21 cellular contexts compared by ENCODE assay signal in the genomic region with DNA sequence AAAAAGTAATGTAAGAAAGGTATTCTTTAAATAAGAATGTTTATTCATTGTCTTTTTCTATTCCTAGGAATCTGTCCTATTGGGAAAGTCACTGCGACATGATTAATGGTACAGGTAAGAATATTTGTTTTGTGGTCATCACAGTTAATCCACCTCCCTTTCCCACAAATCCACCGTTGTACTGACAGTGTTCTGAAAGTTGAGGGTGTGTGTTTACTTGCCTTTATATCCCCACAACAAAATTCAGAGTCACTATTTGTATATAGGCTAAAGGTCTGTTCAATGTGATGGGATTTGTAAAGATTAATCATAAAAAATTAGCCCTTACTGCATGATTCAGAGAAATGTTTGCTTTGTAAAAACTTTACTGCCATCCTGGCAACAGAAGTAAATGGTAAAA. TPM values are rescaled to one million over a fixed set of nuclear protein-coding genes. Genes with fewer than 3 reads are reported as not detected.
DNase-seq lines count a peak whose midpoint lies in the region; ATAC-seq and TF ChIP-seq lines count a peak whose summit lies in the region.
"Had no signal": no experiment of that assay in that cellular context is flagged by ENCODE, and none has a peak within 500 bp of the region (broad histone marks: within the 10 kb centered on the region; RNA-seq: fewer than 3 reads in every experiment).

No MANE protein-coding gene starts in this region.

- no peaks in the 10 kb centered on the region for H4K20me1 ChIP-seq in PC-9 (ENCODE audit: insufficient read depth)

- CTCF ChIA-PET in PC-9 (lab: Charles Lee) = no interaction called here
- CTCF ChIA-PET in activated CD8-positive, alpha-beta memory T cell treated with anti-CD3 and anti-CD28 coated beads, Interleukin-2, amount 10 ng/mL, durations not matched to agents 7 days and 5 days (lab: Charles Lee) = no interaction called here

- no peak for DNase-seq in left ventricle myocardium inferior
- DNase-seq in cardiac septum (ENCODE audit: low spot score) = no peak
- DNase-seq in PC-9 = peak in 1 of 2 experiments; percentile 80
- DNase-seq in epithelial cell of esophagus (ENCODE audit: low read depth) = peak; percentile 60
- no peak for DNase-seq in lower lobe of right lung
- DNase-seq in activated CD8-positive, alpha-beta memory T cell treated with anti-CD3 and anti-CD28 coated beads, Interleukin-2, amount 10 ng/mL, durations not matched to agents 7 days and 5 days = no peak
- DNase-seq in stimulated activated CD4-positive, alpha-beta T cell treated with anti-CD3 and anti-CD28 coated beads, Interleukin-2, amount 100 ng/mL, for 48 hours = no peak
- DNase-seq: Caco-2; CD8-positive, alpha-beta T cell; NCI-H1092 treated with DMSO at 0.1 percent for 48 hours; NCI-H1436; NCI-H187; NCI-H2081 treated with DMSO at 0.1 percent for 48 hours; NCI-H526; SK-N-SH had no signal

- H3K9me3 ChIP-seq in left ventricle myocardium inferior (replicated peaks) = no peaks in the 10 kb centered on the region
- H3K9me3 ChIP-seq in PC-9 (ENCODE audit: insufficient read depth, low read depth) = no peaks in the 10 kb centered on the region
- H3K9me3 ChIP-seq in lower lobe of right lung = no peaks in the 10 kb centered on the region
- H3K9me3 ChIP-seq: Caco-2, SK-N-SH had no signal

- TF ChIP-seq CTCF in left ventricle myocardium inferior (IDR thresholded peaks at IDR 0.05; ENCODE audit: borderline replicate concordance) = no peak
- TF ChIP-seq CTCF in PC-9 (conservative IDR thresholded peaks at IDR 0.05) = no peak
- no peak for TF ChIP-seq CTCF in epithelial cell of esophagus (IDR thresholded peaks at IDR 0.05; ENCODE audit: insufficient read depth, low read depth, low read length, missing control alignments)
- no peak for TF ChIP-seq CTCF in lower lobe of right lung (IDR thresholded peaks at IDR 0.05)

- no peaks in the 10 kb centered on the region for H3K79me2 ChIP-seq in PC-9 (ENCODE audit: low read depth)

- no TSS peak for BruUV-seq in PC-9 (replicated peaks; lab: Mats Ljungman, UMichigan)

- H2AFZ ChIP-seq in PC-9 = no peak overlapping the region

- H3K36me3 ChIP-seq in left ventricle myocardium inferior (peaks cover 100% of the 10 kb centered on the region), PC-9 (ENCODE audit: low read depth) (no peaks in the 10 kb centered on the region), lower lobe of right lung (peaks cover 12% of the 10 kb centered on the region)

- no peaks in the 10 kb centered on the region for H3K9me3 Mint-ChIP-seq in activated CD8-positive, alpha-beta memory T cell treated with anti-CD3 and anti-CD28 coated beads, Interleukin-2, amount 10 ng/mL, durations not matched to agents 7 days and 5 days (ENCODE audit: low read depth)
- H3K9me3 Mint-ChIP-seq: CD8-positive, alpha-beta T cell; IgD-negative memory B cell had no signal

- peak overlapping the region; percentile 45 for H3K4me2 ChIP-seq in PC-9
- H3K4me2 ChIP-seq: KMS-11, SK-N-SH had no signal

- no peaks in the 10 kb centered on the region for H3K4me1 Mint-ChIP-seq in activated CD8-positive, alpha-beta memory T cell treated with anti-CD3 and anti-CD28 coated beads, Interleukin-2, amount 10 ng/mL, durations not matched to agents 7 days and 5 days
- H3K4me1 Mint-ChIP-seq: B cell, IgD-negative memory B cell had no signal

- no peaks in the 10 kb centered on the region for H3K27me3 ChIP-seq in left ventricle myocardium inferior (ENCODE audit: low read depth)
- no peaks in the 10 kb centered on the region for H3K27me3 ChIP-seq in PC-9 (ENCODE audit: insufficient read depth, low read depth)
- no peaks in the 10 kb centered on the region for H3K27me3 ChIP-seq in lower lobe of right lung (ENCODE audit: low read depth)

- no peaks in the 10 kb centered on the region for H3K9me2 ChIP-seq in PC-9 (ENCODE audit: insufficient read depth)
- H3K9me2 ChIP-seq: SK-N-SH had no signal

- H3K27ac Mint-ChIP-seq in activated CD8-positive, alpha-beta memory T cell treated with anti-CD3 and anti-CD28 coated beads, Interleukin-2, amount 10 ng/mL, durations not matched to agents 7 days and 5 days = no peak overlapping the region
- H3K27ac Mint-ChIP-seq: B cell; CD8-positive, alpha-beta T cell; IgD-negative memory B cell had no signal

- intact Hi-C loops in left ventricle myocardium inferior (cut with micrococcal nuclease) (loop anchor here (5.0 kb wide), 1 partner anchor 239 kb away; no protein-coding TSS in a partner anchor), cardiac septum (cut with DNase I) (loop anchor here (10.0 kb wide), 1 partner anchor 532 kb away; the partner anchor contains the start of gene GNAI1), PC-9 (cut with micrococcal nuclease; ENCODE audit: unreplicated experiment) (no loop called here), lower lobe of right lung (cut with DNase I) (no loop called here)

- no peaks in the 10 kb centered on the region for H3F3A ChIP-seq in PC-9 (ENCODE audit: insufficient read depth, low read depth)

- H3K4me3 Mint-ChIP-seq in activated CD8-positive, alpha-beta memory T cell treated with anti-CD3 and anti-CD28 coated beads, Interleukin-2, amount 10 ng/mL, durations not matched to agents 7 days and 5 days = no peak overlapping the region
- H3K4me3 Mint-ChIP-seq: B cell; CD8-positive, alpha-beta T cell; IgD-negative memory B cell had no signal

- H3K36me3 Mint-ChIP-seq in activated CD8-positive, alpha-beta memory T cell treated with anti-CD3 and anti-CD28 coated beads, Interleukin-2, amount 10 ng/mL, durations not matched to agents 7 days and 5 days = no peaks in the 10 kb centered on the region
- H3K36me3 Mint-ChIP-seq: CD8-positive, alpha-beta T cell; IgD-negative memory B cell had no signal

- no peak for ATAC-seq in lower lobe of right lung
- no peak for ATAC-seq in activated CD8-positive, alpha-beta memory T cell treated with anti-CD3 and anti-CD28 coated beads, Interleukin-2, amount 10 ng/mL, durations not matched to agents 7 days and 5 days
- ATAC-seq: CD8-positive, alpha-beta T cell; HCT116 had no signal

- POLR2A ChIA-PET in PC-9 (lab: Charles Lee; ENCODE audit: unreplicated experiment) = no interaction called here

- H3K4me1 ChIP-seq in left ventricle myocardium inferior (peaks cover 58% of the 10 kb centered on the region), PC-9 (replicated peaks; ENCODE audit: insufficient read depth) (peaks cover 16% of the 10 kb centered on the region), lower lobe of right lung (no peaks in the 10 kb centered on the region)
- H3K4me1 ChIP-seq: Caco-2 had no signal

- peak overlapping the region; percentile 48 for H3K27ac ChIP-seq in left ventricle myocardium inferior (replicated peaks)
- H3K27ac ChIP-seq in PC-9 = 0 out of 2 replicates have a peak overlapping the region, but pooled peaks have one; percentile 13
- H3K27ac ChIP-seq in lower lobe of right lung = no peak overlapping the region
- H3K27ac ChIP-seq: C4-2B, KMS-11 had no signal

- no peak overlapping the region for H3K4me3 ChIP-seq in left ventricle myocardium inferior
- H3K4me3 ChIP-seq in PC-9 = no peak overlapping the region
- no peak overlapping the region for H3K4me3 ChIP-seq in epithelial cell of esophagus (ENCODE audit: low read length)
- H3K4me3 ChIP-seq in lower lobe of right lung = no peak overlapping the region

- H3K27me3 Mint-ChIP-seq in activated CD8-positive, alpha-beta memory T cell treated with anti-CD3 and anti-CD28 coated beads, Interleukin-2, amount 10 ng/mL, durations not matched to agents 7 days and 5 days = no peaks in the 10 kb centered on the region
- H3K27me3 Mint-ChIP-seq: B cell, IgD-negative memory B cell had no signal

RNA-seq across cellular contexts. Expression of gene CD36, which starts 27.9 kb away (rescaled TPM):
- total RNA-seq in left ventricle myocardium inferior = 1,018 TPM
- 717 TPM for total RNA-seq in cardiac septum
- total RNA-seq in PC-9 (2021) = 0.28 and 1.3 TPM in 2 replicates
- total RNA-seq in lower lobe of right lung = 141 TPM
- total RNA-seq in activated CD8-positive, alpha-beta memory T cell treated with anti-CD3 and anti-CD28 coated beads, Interleukin-2, amount 10 ng/mL, durations not matched to agents 7 days and 5 days = not detected
- total RNA-seq: Caco-2, OCI-LY7 had no signal

Comparison
In these comparisons a context has a peak if more than half of its experiments do, and no peak if none do; other contexts are left out.
1. RNA of gene CD36, which starts 27.9 kb away (total RNA-seq): 1,018 TPM in left ventricle myocardium inferior (single experiment), 717 TPM in cardiac septum (single experiment) and 141 TPM in lower lobe of right lung (single experiment); 0.28 to 1.3 TPM in PC-9 and not detected in activated CD8-positive, alpha-beta memory T cell treated with anti-CD3 and anti-CD28 coated beads, Interleukin-2, amount 10 ng/mL, durations not matched to agents 7 days and 5 days; every median in the first group is over 10 times any median in the second.
2. intact Hi-C loops: an anchor here in left ventricle myocardium inferior (5.0 kb wide) and cardiac septum (10.0 kb wide); none called in PC-9 and lower lobe of right lung.